16 cellular contexts compared by ENCODE assay signal in the genomic region with DNA sequence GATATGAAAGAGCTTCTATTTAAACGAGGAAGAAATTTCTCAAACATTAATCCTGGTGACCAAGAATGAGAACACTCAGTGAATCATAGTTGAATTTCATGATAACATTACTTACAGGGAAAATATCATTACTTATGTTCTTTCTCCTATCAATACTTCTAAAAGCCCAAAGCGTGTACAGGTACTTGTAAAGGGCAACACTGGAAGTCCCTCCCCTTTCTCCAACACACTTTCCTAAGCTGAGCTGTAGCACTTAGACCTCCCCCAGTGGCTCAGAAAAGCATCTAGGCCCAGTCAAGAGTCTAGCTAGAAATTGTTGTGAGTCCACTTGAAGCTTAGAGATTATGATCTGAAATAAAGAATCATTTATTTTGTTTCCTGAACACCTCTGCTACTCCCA.
DNase-seq lines count a peak whose midpoint lies in the region; ATAC-seq, FAIRE-seq and TF ChIP-seq lines count a peak whose summit lies in the region.
"Had no signal": no experiment of that assay in that cellular context is flagged by ENCODE, and none has a peak within 500 bp of the region (broad histone marks: within the 10 kb centered on the region; RNA-seq: fewer than 3 reads in every experiment).

No MANE protein-coding gene starts in this region.

- peaks cover 7% of the 10 kb centered on the region for H3K36me3 Mint-ChIP-seq in activated CD4-positive, alpha-beta T cell treated with anti-CD3 and anti-CD28 coated beads for 36 hours (ENCODE audit: low read depth)

- peaks cover 21% of the 10 kb centered on the region for H3K4me1 Mint-ChIP-seq in activated CD4-positive, alpha-beta T cell treated with anti-CD3 and anti-CD28 coated beads for 36 hours

- H3F3A ChIP-seq in PC-3 (ENCODE audit: low read length, unreplicated experiment): no peaks in the 10 kb centered on the region
- no peaks in the 10 kb centered on the region for H3F3A ChIP-seq in SK-N-SH (replicated peaks; ENCODE audit: insufficient read depth)

- intact Hi-C loops in activated CD4-positive, alpha-beta T cell treated with anti-CD3 and anti-CD28 coated beads for 36 hours (cut with DNase I, micrococcal nuclease): loop anchor here (10.0 kb wide), 3 partner anchors 436 to 716 kb away; a partner anchor contains a TSS
- intact Hi-C loops in PC-3 (cut with micrococcal nuclease) (loop anchor here (10.0 kb wide), 2 partner anchors 286 to 366 kb away; no protein-coding TSS in a partner anchor), left lung (cut with DNase I) (no loop called here)

- no peaks in the 10 kb centered on the region for H4K20me1 ChIP-seq in PC-3 (ENCODE audit: low read length)
- H4K20me1 ChIP-seq in SK-N-SH (ENCODE audit: insufficient read depth): no peaks in the 10 kb centered on the region

- TF ChIP-seq RAD21 in SK-N-SH (IDR thresholded peaks at IDR 0.05; ENCODE audit: low read length): no peak

- H3K79me2 ChIP-seq in PC-3 (ENCODE audit: low read length) (no peaks in the 10 kb centered on the region), SK-N-SH (ENCODE audit: insufficient read depth) (no peaks in the 10 kb centered on the region)

- BruUV-seq in PC-3 (replicated peaks; lab: Mats Ljungman, UMichigan): no TSS peak

- ATAC-seq in activated CD4-positive, alpha-beta T cell treated with anti-CD3 and anti-CD28 coated beads for 36 hours: peak; percentile 88
- ATAC-seq in PC-3 (no peak), left lung (peak; percentile 69), HG02981 (IDR thresholded peaks at IDR 0.05; ENCODE audit: unreplicated experiment) (no peak)
- ATAC-seq: GM12878 had no signal

- no peaks in the 10 kb centered on the region for H3K27me3 Mint-ChIP-seq in activated CD4-positive, alpha-beta T cell treated with anti-CD3 and anti-CD28 coated beads for 36 hours

- FAIRE-seq in bronchial epithelial cell (lab: Jason Lieb, UNC): no peak
- FAIRE-seq: GM12878 had no signal

- POLR2A ChIA-PET in activated CD4-positive, alpha-beta T cell treated with anti-CD3 and anti-CD28 coated beads for 36 hours (lab: Charles Lee): interaction anchor here (0.6 kb wide), 1 partner anchor 144 kb away, joined by 3 read pairs; no protein-coding TSS in a partner anchor
- POLR2A ChIA-PET in PC-3 (lab: Charles Lee; ENCODE audit: unreplicated experiment) (interaction anchor here (0.6 kb wide), 1 partner anchor 30 kb away, joined by 6 read pairs; no protein-coding TSS in a partner anchor), SK-N-SH (lab: Yijun Ruan, JAX) (no interaction called here)

- H2AFZ ChIP-seq in PC-3 (ENCODE audit: low read length) (no peak overlapping the region), SK-N-SH (ENCODE audit: low read depth) (no peak overlapping the region)

- H3K36me3 ChIP-seq in PC-3 (ENCODE audit: low read depth, low read length) (no peaks in the 10 kb centered on the region; the same call in 1 of the 2 replicates), bronchial epithelial cell (ENCODE audit: control insufficient read depth, insufficient read depth, low read length) (no peaks in the 10 kb centered on the region), left lung (no peaks in the 10 kb centered on the region), SK-N-SH (replicated peaks in 1 of 2; ENCODE audit: control insufficient read depth in 1 of 2, insufficient read depth in 2 of 2, low read length in 1 of 2) (peaks cover 0 to 14% of the 10 kb centered on the region in 2 experiments)

- H3K4me3 Mint-ChIP-seq in activated CD4-positive, alpha-beta T cell treated with anti-CD3 and anti-CD28 coated beads for 36 hours: no peak overlapping the region

- peak overlapping the region; percentile 31 for H3K27ac Mint-ChIP-seq in activated CD4-positive, alpha-beta T cell treated with anti-CD3 and anti-CD28 coated beads for 36 hours

- DNase-seq in activated CD4-positive, alpha-beta T cell treated with anti-CD3 and anti-CD28 coated beads for 36 hours: peak; percentile 11
- DNase-seq in activated CD4-positive, alpha-beta T cell treated with anti-CD3 and anti-CD28 coated beads, Interleukin-2, amount 50 U/mL, for 1 hour: no peak
- peak; percentile 44 for DNase-seq in PC-3
- DNase-seq in bronchial epithelial cell (ENCODE audit: low read depth): peak; percentile 58
- no peak for DNase-seq in left lung
- no peak for DNase-seq in NCI-H2107 treated with DMSO at 0.1 percent for 48 hours (lab: John Stamatoyannopoulos, UW; ENCODE audit: unreplicated experiment)
- DNase-seq in SK-N-SH: no peak
- DNase-seq: Calu3, HCEC 1CT, KG1, NCI-H1048, NCI-H1694, NCI-H2107, SIG-M5 had no signal

- TF ChIP-seq EP300 in SK-N-SH (IDR thresholded peaks at IDR 0.05; ENCODE audit: borderline replicate concordance in 1 of 2, low read depth in 1 of 2, low read length in 1 of 2): no peak

- H3K27ac ChIP-seq in PC-3 (ENCODE audit: low read length) (peak overlapping the region; percentile 78), left lung (no peak overlapping the region), SK-N-SH (ENCODE audit: low read depth in 2 of 2, low read length in 1 of 2) (no peak overlapping the region)

- H3K9me2 ChIP-seq in PC-3 (replicated peaks; ENCODE audit: low read length) (no peaks in the 10 kb centered on the region), SK-N-SH (no peaks in the 10 kb centered on the region)

- peak overlapping the region; percentile 57 for H3K9ac ChIP-seq in PC-3 (ENCODE audit: low read length)
- H3K9ac ChIP-seq in SK-N-SH: no peak overlapping the region

- H3K4me2 ChIP-seq in PC-3 (ENCODE audit: low read length) (peak overlapping the region; percentile 1; the same call in 1 of the 2 replicates), SK-N-SH (no peak overlapping the region)

- CTCF ChIA-PET in activated CD4-positive, alpha-beta T cell treated with anti-CD3 and anti-CD28 coated beads for 36 hours (lab: Charles Lee): interaction anchor here (1.0 kb wide), 1 partner anchor 10 kb away, joined by 3 read pairs; no protein-coding TSS in a partner anchor
- CTCF ChIA-PET in PC-3 (lab: Charles Lee): no interaction called here
- CTCF ChIA-PET in SK-N-SH (lab: Yijun Ruan, JAX): interaction anchor here (1.0 to 1.1 kb wide), 2 partner anchors 39 to 476 kb away, joined by 4 to 5 read pairs; no protein-coding TSS in a partner anchor

- H3K9me3 ChIP-seq in PC-3 (ENCODE audit: low read length): no peaks in the 10 kb centered on the region
- H3K9me3 ChIP-seq in left lung: no peaks in the 10 kb centered on the region
- no peaks in the 10 kb centered on the region for H3K9me3 ChIP-seq in SK-N-SH

- H3K4me3 ChIP-seq in PC-3 (ENCODE audit: low read length) (no peak overlapping the region), bronchial epithelial cell (ENCODE audit: low read depth, low read length) (no peak overlapping the region), left lung (no peak overlapping the region), SK-N-SH (ENCODE audit: low read depth in 2 of 2, low read length in 1 of 2) (no peak overlapping the region)
- H3K4me3 ChIP-seq: GM12878 had no signal

- peaks cover 40% of the 10 kb centered on the region for H3K4me1 ChIP-seq in PC-3 (ENCODE audit: insufficient read depth, low read length)
- H3K4me1 ChIP-seq in left lung: peaks cover 0 to 13% of the 10 kb centered on the region in 2 donors
- peaks cover 0 to 10% of the 10 kb centered on the region in 2 experiments; a peak in 2 of 4 replicates for H3K4me1 ChIP-seq in SK-N-SH (ENCODE audit: control insufficient read depth in 1 of 2, insufficient read depth in 2 of 2, low read depth in 1 of 2, low read length in 1 of 2)

- WGBS in SK-N-SH (ENCODE audit: low lambda C conversion rate): 64% methylated on average over 2 of the region's 2 CpGs

- no peak for TF ChIP-seq CTCF in PC-3 (conservative IDR thresholded peaks at IDR 0.05; ENCODE audit: low read depth, low read length)
- no peak for TF ChIP-seq CTCF in bronchial epithelial cell (IDR thresholded peaks at IDR 0.05; ENCODE audit: insufficient read depth, low read length, severe bottlenecking)
- no peak for TF ChIP-seq CTCF in left lung (IDR thresholded peaks at IDR 0.05)
- no peak for TF ChIP-seq CTCF in SK-N-SH (IDR thresholded peaks at IDR 0.05)

- H3K27me3 ChIP-seq in PC-3 (ENCODE audit: low read length): no peaks in the 10 kb centered on the region
- H3K27me3 ChIP-seq in bronchial epithelial cell (ENCODE audit: control insufficient read depth, insufficient read depth, low read length): no peaks in the 10 kb centered on the region
- H3K27me3 ChIP-seq in left lung: no peaks in the 10 kb centered on the region
- no peaks in the 10 kb centered on the region for H3K27me3 ChIP-seq in SK-N-SH (ENCODE audit: insufficient read depth)

- no peaks in the 10 kb centered on the region for H3K9me3 Mint-ChIP-seq in activated CD4-positive, alpha-beta T cell treated with anti-CD3 and anti-CD28 coated beads for 36 hours (ENCODE audit: low read depth)

TF ChIP-seq in SK-N-SH, 30 proteins besides CTCF, POLR2A, EP300 and RAD21 (continues in another document):
- TF ChIP-seq RFX5 (IDR thresholded peaks at IDR 0.05; ENCODE audit: low read length) (no peak), NRF1 (IDR thresholded peaks at IDR 0.05; ENCODE audit: low read depth, low read length) (no peak), TCF12 (IDR thresholded peaks at IDR 0.05) (no peak), TAF1 (IDR thresholded peaks at IDR 0.05; ENCODE audit: borderline replicate concordance, low read depth, low read length) (no peak), CHD2 (IDR thresholded peaks at IDR 0.05; ENCODE audit: low read length, partially characterized antibody) (no peak), TEAD4 (IDR thresholded peaks at IDR 0.05; ENCODE audit: borderline replicate concordance, insufficient read depth) (no peak), RCOR1 (IDR thresholded peaks at IDR 0.05; ENCODE audit: low read length) (no peak), ELF1 (IDR thresholded peaks at IDR 0.05) (no peak), GABPA (IDR thresholded peaks at IDR 0.05; ENCODE audit: low read depth) (no peak)
- TF ChIP-seq, protein P1, sequence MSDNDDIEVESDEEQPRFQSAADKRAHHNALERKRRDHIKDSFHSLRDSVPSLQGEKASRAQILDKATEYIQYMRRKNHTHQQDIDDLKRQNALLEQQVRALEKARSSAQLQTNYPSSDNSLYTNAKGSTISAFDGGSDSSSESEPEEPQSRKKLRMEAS (IDR thresholded peaks at IDR 0.05; ENCODE audit: low read depth): no peak

Comparison
In these comparisons a context has a peak if more than half of its experiments do, and no peak if none do; other contexts are left out.
1. DNase-seq: peak in activated CD4-positive, alpha-beta T cell treated with anti-CD3 and anti-CD28 coated beads for 36 hours (single experiment), PC-3 (single experiment) and bronchial epithelial cell (single experiment); none in activated CD4-positive, alpha-beta T cell treated with anti-CD3 and anti-CD28 coated beads, Interleukin-2, amount 50 U/mL, for 1 hour (single experiment), left lung (0 of 2), NCI-H2107 treated with DMSO at 0.1 percent for 48 hours (single experiment) and SK-N-SH (single experiment).
2. ATAC-seq: peak in activated CD4-positive, alpha-beta T cell treated with anti-CD3 and anti-CD28 coated beads for 36 hours (single experiment) and left lung (single experiment); none in PC-3 (single experiment) and HG02981 (single experiment).
3. intact Hi-C loops: an anchor here in activated CD4-positive, alpha-beta T cell treated with anti-CD3 and anti-CD28 coated beads for 36 hours (10.0 kb wide) and PC-3 (10.0 kb wide); none called in left lung.